Comparison of ENCODE assay signal across 9 cellular contexts in the genomic region with DNA sequence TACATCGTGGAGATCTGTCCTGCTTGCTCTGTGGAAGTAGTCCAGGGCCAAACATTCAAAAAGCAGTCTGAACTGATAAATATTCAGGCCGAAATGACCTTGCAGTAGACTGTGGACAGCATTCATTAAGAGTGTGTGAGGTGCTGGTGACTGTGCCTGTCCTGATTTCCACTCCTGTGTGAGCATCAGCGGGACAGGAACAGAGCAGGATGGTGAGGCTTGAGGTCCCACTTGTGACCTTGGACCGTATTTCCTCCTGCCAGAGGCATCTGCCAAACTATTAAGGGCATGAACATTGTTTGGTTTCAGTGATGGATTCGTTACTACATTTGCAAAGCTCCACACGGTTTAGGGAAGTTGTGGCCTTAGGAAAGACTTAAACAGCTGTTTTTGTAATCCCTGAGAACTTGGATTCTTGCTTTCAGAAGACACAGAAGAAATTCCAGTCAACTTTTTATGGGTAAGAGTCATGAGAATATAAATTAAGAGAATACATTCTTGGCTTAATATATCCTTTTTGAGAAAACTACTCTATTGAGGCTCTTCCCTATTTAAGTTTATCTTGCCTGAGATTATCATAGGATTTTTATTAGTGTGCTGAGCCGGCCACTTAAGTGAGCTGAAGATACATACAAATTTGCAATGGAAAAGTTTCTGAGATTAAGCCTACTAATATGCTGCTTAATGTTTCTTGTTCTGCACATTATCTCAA. TPM values are rescaled to one million over a fixed set of nuclear protein-coding genes. Genes with fewer than 3 reads are reported as not detected.
DNase-seq lines count a peak whose midpoint lies in the region; ATAC-seq, FAIRE-seq and TF ChIP-seq lines count a peak whose summit lies in the region.
"Had no signal": no experiment of that assay in that cellular context is flagged by ENCODE, and none has a peak within 500 bp of the region (broad histone marks: within the 10 kb centered on the region; RNA-seq: fewer than 3 reads in every experiment).

No MANE protein-coding gene starts in this region.

- DNase-seq in Kasumi-1 (lab: John Stamatoyannopoulos, UW) (peak; percentile 85 to 86), amniotic epithelial cell (ENCODE audit: low read depth) (peak; percentile 41), D721Med (ENCODE audit: insufficient read length, low spot score) (no peak)
- DNase-seq: NCI-H1436 treated with DMSO at 0.1 percent for 48 hours had no signal

- H3K27ac ChIP-seq in liver (ENCODE audit: low read depth in 1 of 2, low read length in 2 of 2) (no peak overlapping the region), thymus (ENCODE audit: low read depth) (peak overlapping the region; percentile 43)

- FAIRE-seq in D721Med (lab: Jason Lieb, UNC) = no peak

- WGBS in liver = 28% methylated on average over 7 of the region's 7 CpGs
- 45% methylated on average over 7 of the region's 7 CpGs for WGBS in thymus

- H3K36me3 ChIP-seq in liver (ENCODE audit: control insufficient read depth in 4 of 4, insufficient read depth in 3 of 4, low read depth in 1 of 4, low read length in 3 of 4) (no peaks in the 10 kb centered on the region), thymus (ENCODE audit: control insufficient read depth, insufficient read depth) (no peaks in the 10 kb centered on the region)

- H3K4me1 ChIP-seq in liver (ENCODE audit: control insufficient read depth in 4 of 4, insufficient read depth in 4 of 4, low read length in 3 of 4) (peaks cover 3 to 19% (median 14%) of the 10 kb centered on the region in 4 donors), thymus (ENCODE audit: control insufficient read depth, insufficient read depth, low read length) (peaks cover 8% of the 10 kb centered on the region)

- ATAC-seq in GM18909 (IDR thresholded peaks at IDR 0.05; ENCODE audit: poor library complexity, unreplicated experiment) (no peak), HG03442 (IDR thresholded peaks at IDR 0.05; ENCODE audit: unreplicated experiment) (no peak)

- H3K9ac ChIP-seq in liver (ENCODE audit: low read depth in 1 of 2, low read length in 2 of 2) = no peak overlapping the region

- H3K4me3 ChIP-seq in liver (ENCODE audit: low read depth in 1 of 3, low read length in 3 of 3) (no peak overlapping the region), thymus (ENCODE audit: low read length) (no peak overlapping the region)
- H3K4me3 ChIP-seq: coronary artery had no signal

- TF ChIP-seq CTCF in liver (IDR thresholded peaks at IDR 0.05; ENCODE audit: low read depth, low read length, missing input control) = no peak
- no peak for TF ChIP-seq CTCF in D721Med (IDR thresholded peaks at IDR 0.05; ENCODE audit: insufficient read depth, missing control alignments)

- H3K27me3 ChIP-seq in liver (ENCODE audit: control insufficient read depth in 4 of 4, insufficient read depth in 4 of 4, low read length in 3 of 4) (no peaks in the 10 kb centered on the region), thymus (ENCODE audit: control insufficient read depth, insufficient read depth) (no peaks in the 10 kb centered on the region)

- peak in 1 of 2 donors; percentile 33 for TF ChIP-seq RAD21 in liver (IDR thresholded peaks at IDR 0.05)

- no peaks in the 10 kb centered on the region for H3K9me3 ChIP-seq in liver (ENCODE audit: control insufficient read depth in 4 of 4, low read length in 3 of 4)
- H3K9me3 ChIP-seq in thymus (ENCODE audit: control insufficient read depth) = no peaks in the 10 kb centered on the region

TF ChIP-seq in liver, 16 proteins besides CTCF, POLR2A, EP300 and RAD21:
- TF ChIP-seq HNF4A (conservative IDR thresholded peaks at IDR 0.05) (peak; percentile 28 to 38), RXRA (IDR thresholded peaks at IDR 0.05) (peak; percentile 24 to 27), JUND (IDR thresholded peaks at IDR 0.05) (no peak)

RNA-seq across cellular contexts. Expression of a gene that starts 32.9 kb away (rescaled TPM):
- total RNA-seq in liver = 10 to 100 TPM; 21.5 to 38.4 TPM
- polyA plus RNA-seq in liver (10 to 100 TPM; 17.6 to 22.0 TPM), thymus (34.9 TPM)
